ENCODE assay signal across 1 cellular context in genomic region chr17:42519546-42520444, GRCh38.
TF ChIP-seq lines count a peak whose summit lies in the region.

No MANE protein-coding gene starts in this region.

TF ChIP-seq in SK-N-SH, 30 proteins besides CTCF, POLR2A, EP300 and RAD21 (continued from another document):
- no peak; the same call in 1 of the 2 replicates for TF ChIP-seq MEF2A (IDR thresholded peaks at IDR 0.05; ENCODE audit: borderline replicate concordance, low read depth)
- peak; percentile 90 for TF ChIP-seq JUND (IDR thresholded peaks at IDR 0.05)
- peak; percentile 61; the same call in 1 of the 2 replicates for TF ChIP-seq TAF1 (IDR thresholded peaks at IDR 0.05; ENCODE audit: borderline replicate concordance, low read depth, low read length)
- peak; percentile 91 for TF ChIP-seq TCF12 (IDR thresholded peaks at IDR 0.05)
- TF ChIP-seq ELF1 (IDR thresholded peaks at IDR 0.05) = no peak; the same call in 1 of the 2 replicates
- TF ChIP-seq GABPA (IDR thresholded peaks at IDR 0.05; ENCODE audit: low read depth) = no peak
- TF ChIP-seq NFIC (IDR thresholded peaks at IDR 0.05; ENCODE audit: borderline replicate concordance) = peak; percentile 94
- TF ChIP-seq MXI1 (IDR thresholded peaks at IDR 0.05; ENCODE audit: low read depth, low read length) = no peak
- no peak for TF ChIP-seq FOXJ3 (CRISPR knock-in tag; IDR thresholded peaks at IDR 0.05)
- TF ChIP-seq POLR2AphosphoS5 (IDR thresholded peaks at IDR 0.05; ENCODE audit: low read depth, low read length) = peak; percentile 78
- TF ChIP-seq USF1 (IDR thresholded peaks at IDR 0.05; ENCODE audit: borderline replicate concordance, low read depth) = peak; percentile 87
- no peak for TF ChIP-seq SMC3 (IDR thresholded peaks at IDR 0.05; ENCODE audit: low read depth, low read length)
- TF ChIP-seq ZBTB33 (IDR thresholded peaks at IDR 0.05; ENCODE audit: borderline replicate concordance, low read depth) = no peak; the same call in 1 of the 2 replicates
- TF ChIP-seq REST (IDR thresholded peaks at IDR 0.05; ENCODE audit: low read depth, low read length) = peak; percentile 84
- no peak for TF ChIP-seq GATA2 (CRISPR knock-in tag; IDR thresholded peaks at IDR 0.05)
- no peak for TF ChIP-seq EZH2phosphoT487 (IDR thresholded peaks at IDR 0.05; ENCODE audit: borderline replicate concordance, low read depth)
- TF ChIP-seq PBX3 (IDR thresholded peaks at IDR 0.05) = peak; percentile 77
- peak; percentile 81 for TF ChIP-seq TEAD4 (IDR thresholded peaks at IDR 0.05; ENCODE audit: borderline replicate concordance, insufficient read depth)
- TF ChIP-seq USF2 (IDR thresholded peaks at IDR 0.05; ENCODE audit: borderline replicate concordance, low read depth, low read length) = peak; percentile 32; the same call in 1 of the 2 replicates
- TF ChIP-seq CHD2 (IDR thresholded peaks at IDR 0.05; ENCODE audit: low read length, partially characterized antibody) = no peak
TF ChIP-seq in SK-N-SH: peak in this region for 16.
